8 cellular contexts compared by ENCODE assay signal in genomic region chr1:33181906-33182305, GRCh38. TPM values are rescaled to one million over a fixed set of nuclear protein-coding genes. Genes with fewer than 3 reads are reported as not detected.
A peak's percentile ranks its signal among the peaks of the same experiment; 100 is the strongest.
DNase-seq lines count a peak whose midpoint lies in the region; ATAC-seq and TF ChIP-seq lines count a peak whose summit lies in the region.

Gene TRIM62, minus strand, starts transcription at chr1:33182043. Its CDS starts 611 bp downstream, at chr1:33181432.

- no peaks in the 10 kb centered on the region for H3K9me3 Mint-ChIP-seq in activated T-cell treated with anti-CD3 and anti-CD28 coated beads, Interleukin-2, amount 50 U/mL, for 24 hours

- peak within 1 kb of the TSS; percentile 83 for H3K4me3 Mint-ChIP-seq in activated T-cell treated with anti-CD3 and anti-CD28 coated beads, Interleukin-2, amount 50 U/mL, for 24 hours

- TF ChIP-seq EP300 in esophagus muscularis mucosa (IDR thresholded peaks at IDR 0.05): no peak

- DNase-seq in AG09319 (ENCODE audit: extremely low read depth, low read depth) (peak; percentile 70), HuH-7.5 (ENCODE audit: low spot score) (peak; percentile 90), OCI-M1 (lab: John Stamatoyannopoulos, UW) (peak; percentile 87), esophagus muscularis mucosa (ENCODE audit: extremely low spot score) (peak; percentile 93)
- peak; percentile 84 for DNase-seq in activated T-cell treated with anti-CD3 and anti-CD28 coated beads, Interleukin-2, amount 50 U/mL, for 24 hours
- DNase-seq in stimulated activated CD8-positive, alpha-beta memory T cell treated with anti-CD3 and anti-CD28 coated beads, Interleukin-7, amount 100 ng/mL, for 24 hours (ENCODE audit: low read depth): peak; percentile 36

- H3K27me3 ChIP-seq in esophagus muscularis mucosa (no peaks in the 10 kb centered on the region), muscle layer of duodenum (ENCODE audit: low read depth, low read length) (no peaks in the 10 kb centered on the region)

- intact Hi-C loops in esophagus muscularis mucosa (cut with DNase I): loop anchor here (5.0 kb wide), 1 partner anchor 55 kb away; no protein-coding TSS in a partner anchor

- H3K27ac ChIP-seq in esophagus muscularis mucosa (replicated peaks in 1 of 4) (peak within 1 kb of the TSS; percentile 76 to 91 (median 84)), muscle layer of duodenum (ENCODE audit: low read length) (no peak within 1 kb of the TSS)

- H3K36me3 Mint-ChIP-seq in activated T-cell treated with anti-CD3 and anti-CD28 coated beads, Interleukin-2, amount 50 U/mL, for 24 hours (ENCODE audit: low read depth): peaks cover 2% of the 10 kb centered on the region

- 0% methylated on average over 6 of the region's 35 CpGs for WGBS in esophagus muscularis mucosa

- H3K4me3 ChIP-seq in esophagus muscularis mucosa (peak within 1 kb of the TSS; percentile 73 to 95 (median 88)), muscle layer of duodenum (ENCODE audit: low read depth in 1 of 2, low read length in 2 of 2) (peak within 1 kb of the TSS; percentile 59 to 91)

- no peak for TF ChIP-seq CTCF in AG09319 (IDR thresholded peaks at IDR 0.05; ENCODE audit: low read depth, low read length)
- TF ChIP-seq CTCF in esophagus muscularis mucosa (IDR thresholded peaks at IDR 0.05): no peak

- H3K4me1 ChIP-seq in esophagus muscularis mucosa: peaks cover 11 to 28% (median 26%) of the 10 kb centered on the region in 4 donors
- peaks cover 3 to 24% of the 10 kb centered on the region in 2 donors for H3K4me1 ChIP-seq in muscle layer of duodenum (ENCODE audit: control insufficient read depth in 1 of 2, insufficient read depth in 2 of 2, low read length in 2 of 2)

- H3K9me3 ChIP-seq in esophagus muscularis mucosa (no peaks in the 10 kb centered on the region), muscle layer of duodenum (ENCODE audit: control insufficient read depth in 1 of 2, low read length in 2 of 2) (no peaks in the 10 kb centered on the region)

- peaks cover 0 to 6% (median 0%) of the 10 kb centered on the region in 4 donors for H3K36me3 ChIP-seq in esophagus muscularis mucosa
- peaks cover 0 to 4% of the 10 kb centered on the region in 2 donors for H3K36me3 ChIP-seq in muscle layer of duodenum (ENCODE audit: control insufficient read depth in 1 of 2, insufficient read depth in 2 of 2, low read length in 2 of 2)

- peak within 1 kb of the TSS; percentile 76 for H3K27ac Mint-ChIP-seq in activated T-cell treated with anti-CD3 and anti-CD28 coated beads, Interleukin-2, amount 50 U/mL, for 24 hours

- peak; percentile 21 for TF ChIP-seq POLR2A in esophagus muscularis mucosa (IDR thresholded peaks at IDR 0.05; ENCODE audit: low read depth)

- H3K27me3 Mint-ChIP-seq in activated T-cell treated with anti-CD3 and anti-CD28 coated beads, Interleukin-2, amount 50 U/mL, for 24 hours: peaks cover 9% of the 10 kb centered on the region

- ATAC-seq in GM19324 (IDR thresholded peaks at IDR 0.05; ENCODE audit: low FRiP score, unreplicated experiment): peak; percentile 48

- peaks cover 28% of the 10 kb centered on the region for H3K4me1 Mint-ChIP-seq in activated T-cell treated with anti-CD3 and anti-CD28 coated beads, Interleukin-2, amount 50 U/mL, for 24 hours (ENCODE audit: low read depth)

RNA-seq across cellular contexts. Expression of gene TRIM62, which starts in this region (rescaled TPM):
- total RNA-seq in esophagus muscularis mucosa: 1 to 10 TPM; 5.0 to 9.3 (median 7.8) TPM

Comparison
In these comparisons a context has a peak if more than half of its experiments do, and no peak if none do; other contexts are left out.
1. DNase-seq: peak in every context shown above with its lines; median percentile 93 in esophagus muscularis mucosa; 90 in HuH-7.5; 87 in OCI-M1; 84 in activated T-cell treated with anti-CD3 and anti-CD28 coated beads, Interleukin-2, amount 50 U/mL, for 24 hours; 70 in AG09319; 36 in stimulated activated CD8-positive, alpha-beta memory T cell treated with anti-CD3 and anti-CD28 coated beads, Interleukin-7, amount 100 ng/mL, for 24 hours.